ENCODE assay signal across 13 cellular contexts in genomic region chr12:124233041-124233836, GRCh38.
DNase-seq lines count a peak whose midpoint lies in the region; ATAC-seq, FAIRE-seq and TF ChIP-seq lines count a peak whose summit lies in the region.
"Had no signal": no experiment of that assay in that cellular context is flagged by ENCODE, and none has a peak within 500 bp of the region (broad histone marks: within the 10 kb centered on the region; RNA-seq: fewer than 3 reads in every experiment).

No MANE protein-coding gene starts in this region.

- H3K27ac ChIP-seq in upper lobe of right lung: no peak overlapping the region
- H3K27ac ChIP-seq: dorsolateral prefrontal cortex, parathyroid adenoma had no signal

- TF ChIP-seq CTCF in fibroblast of the aortic adventitia (IDR thresholded peaks at IDR 0.05; ENCODE audit: insufficient read depth, low read length) (no peak), upper lobe of right lung (IDR thresholded peaks at IDR 0.05) (no peak)

- H3K36me3 ChIP-seq in upper lobe of right lung: no peaks in the 10 kb centered on the region
- H3K36me3 ChIP-seq: upper lobe of left lung had no signal

- no peak for ATAC-seq in upper lobe of right lung
- ATAC-seq in GM18868 (IDR thresholded peaks at IDR 0.05; ENCODE audit: unreplicated experiment): no peak
- ATAC-seq: activated T-cell treated with anti-CD3 and anti-CD28 coated beads, Interleukin-2, amount 50 U/mL, for 72 hours had no signal

- no peak for TF ChIP-seq POLR2A in H54 (IDR thresholded peaks at IDR 0.05; ENCODE audit: low read depth, low read length)

- H3K9me3 ChIP-seq in upper lobe of right lung: no peaks in the 10 kb centered on the region
- H3K9me3 ChIP-seq: upper lobe of left lung had no signal

- H3K27me3 ChIP-seq in upper lobe of right lung: no peaks in the 10 kb centered on the region
- H3K27me3 ChIP-seq: dorsolateral prefrontal cortex, upper lobe of left lung had no signal

- FAIRE-seq in H54 (lab: Jason Lieb, UNC): no peak

- intact Hi-C loops in upper lobe of right lung (cut with DNase I): no loop called here

- H3K4me3 ChIP-seq in fibroblast of the aortic adventitia (ENCODE audit: low read depth, low read length) (no peak overlapping the region), skeletal muscle cell (ENCODE audit: low read depth, low read length) (no peak overlapping the region), upper lobe of right lung (no peak overlapping the region)
- H3K4me3 ChIP-seq: dorsolateral prefrontal cortex, upper lobe of left lung had no signal

- peaks cover 7% of the 10 kb centered on the region for H3K4me1 ChIP-seq in upper lobe of right lung
- H3K4me1 ChIP-seq: parathyroid adenoma had no signal

- peak; percentile 56 for DNase-seq in H54 (ENCODE audit: insufficient read length, low spot score)
- peak; percentile 63 to 93 for DNase-seq in SW 1271 (lab: John Stamatoyannopoulos, UW)
- peak; percentile 97 for DNase-seq in fibroblast of the aortic adventitia (ENCODE audit: low read depth)
- peak; percentile 63 for DNase-seq in skeletal muscle cell (ENCODE audit: low read depth)
- no peak for DNase-seq in mucosa of gallbladder (ENCODE audit: low spot score)
- DNase-seq in upper lobe of right lung: no peak
- DNase-seq in NCI-H187 (lab: John Stamatoyannopoulos, UW): no peak
- DNase-seq: activated T-cell treated with anti-CD3 and anti-CD28 coated beads, Interleukin-2, amount 50 U/mL, for 72 hours; dorsolateral prefrontal cortex; GOT3; upper lobe of left lung had no signal

Comparison
In these comparisons a context has a peak if more than half of its experiments do, and no peak if none do; other contexts are left out.
1. DNase-seq: peak in H54 (single experiment), SW 1271 (2 of 2), fibroblast of the aortic adventitia (single experiment) and skeletal muscle cell (single experiment); none in mucosa of gallbladder (single experiment), upper lobe of right lung (single experiment) and NCI-H187 (0 of 2).